In the genomic region with DNA sequence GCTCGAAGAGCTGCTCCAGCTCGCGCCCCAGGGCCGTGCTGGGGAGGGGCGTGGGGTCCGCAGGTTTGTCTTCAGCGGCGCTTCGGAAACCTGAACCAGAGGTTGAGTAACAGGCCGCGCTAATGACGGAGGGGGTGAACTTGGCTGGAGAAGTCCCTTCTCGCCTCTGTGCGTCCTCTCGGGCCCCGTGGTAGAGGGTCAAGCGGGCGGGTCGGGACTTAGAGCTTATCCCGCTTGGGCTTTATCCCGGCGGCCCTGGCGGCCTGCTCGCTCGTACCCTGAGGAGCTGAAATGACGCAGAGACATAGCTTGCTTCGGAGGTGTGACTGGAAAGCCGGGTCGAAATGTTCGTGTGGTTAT, we compare ENCODE assay signal across 8 cellular contexts. TPM values are rescaled to one million over a fixed set of nuclear protein-coding genes. Genes with fewer than 3 reads are reported as not detected.
DNase-seq lines count a peak whose midpoint lies in the region; ATAC-seq and TF ChIP-seq lines count a peak whose summit lies in the region.

No MANE protein-coding gene starts in this region.

- peak overlapping the region; percentile 95 for H3K9ac ChIP-seq in endodermal cell (ENCODE audit: extremely low read depth, low read length, poor library complexity, severe bottlenecking)
- peak overlapping the region; percentile 86 for H3K9ac ChIP-seq in mucosa of stomach (ENCODE audit: low read length)

- peak overlapping the region; percentile 90 to 98 for H3K4me3 Mint-ChIP-seq in CD14-positive monocyte
- peak overlapping the region; percentile 93 for H3K4me3 Mint-ChIP-seq in endodermal cell

- H3K36me3 ChIP-seq in WERI-Rb-1 (peaks cover 6% of the 10 kb centered on the region; the same call in 1 of the 2 replicates), endodermal cell (ENCODE audit: control insufficient read depth, insufficient read depth, low read length) (peaks cover 10% of the 10 kb centered on the region), mucosa of stomach (ENCODE audit: control insufficient read depth, insufficient read depth, low read length) (no peaks in the 10 kb centered on the region), suprapubic skin (no peaks in the 10 kb centered on the region)

- POLR2A ChIA-PET in GM10248 (lab: Yijun Ruan, JAX), result interaction anchor here (1.6 kb wide), 1 partner anchor 12 kb away, joined by 4 read pairs; no protein-coding TSS in a partner anchor

- H3K27ac ChIP-seq in HL-60 (replicated peaks) (peak overlapping the region; percentile 83), WERI-Rb-1 (peak overlapping the region; percentile 80), endodermal cell (ENCODE audit: low read depth, low read length) (peak overlapping the region; percentile 94), suprapubic skin (peak overlapping the region; percentile 93)

- 0% methylated on average over 13 to 30 of the region's 30 CpGs for WGBS in endodermal cell (ENCODE audit: insufficient coverage in 1 of 2, insufficient read length in 1 of 2), 2 experiments
- WGBS in suprapubic skin, result under 1% methylated on average over 23 of the region's 30 CpGs

- CTCF ChIA-PET in GM10248 (lab: Yijun Ruan, JAX), result interaction anchor here (0.9 to 1.5 kb wide), 2 partner anchors 13 to 168 kb away, joined by 3 read pairs; no protein-coding TSS in a partner anchor

- DNase-seq in CD14-positive monocyte (ENCODE audit: low spot score) (peak; percentile 73), HL-60 (ENCODE audit: low read depth in 1 of 2, low spot score in 1 of 2) (no peak), WERI-Rb-1 (peak; percentile 70), endodermal cell (peak; percentile 84), suprapubic skin (ENCODE audit: low spot score in 2 of 2) (peak; percentile 81 to 85), GM10248 (ENCODE audit: extremely low spot score) (no peak)

- intact Hi-C loops in CD14-positive monocyte (cut with micrococcal nuclease), result loop anchor here in 1 of 2 donors (5.0 to 10.0 kb wide), 6 partner anchors 170 to 1025 kb away; a partner anchor contains a TSS

- no peaks in the 10 kb centered on the region for H3K4me1 ChIP-seq in endodermal cell (ENCODE audit: control insufficient read depth, insufficient read depth, low read length)
- peaks cover 12% of the 10 kb centered on the region for H3K4me1 ChIP-seq in mucosa of stomach (ENCODE audit: control insufficient read depth, insufficient read depth, low read length)
- H3K4me1 ChIP-seq in suprapubic skin, result peaks cover 27% of the 10 kb centered on the region

- H3K27ac Mint-ChIP-seq in CD14-positive monocyte (peak overlapping the region; percentile 98 to 100 (median 99)), endodermal cell (peak overlapping the region; percentile 99)

- peak overlapping the region; percentile 97 for H3K4me3 ChIP-seq in HL-60 (replicated peaks; ENCODE audit: insufficient read depth, low read length)
- H3K4me3 ChIP-seq in WERI-Rb-1 (ENCODE audit: low read depth, low read length), result peak overlapping the region; percentile 95
- peak overlapping the region; percentile 84 for H3K4me3 ChIP-seq in endodermal cell (ENCODE audit: low read length)
- H3K4me3 ChIP-seq in mucosa of stomach (ENCODE audit: low read length), result peak overlapping the region; percentile 73
- peak overlapping the region; percentile 99 for H3K4me3 ChIP-seq in suprapubic skin

- peaks cover 10 to 16% of the 10 kb centered on the region in 2 donors for H3K36me3 Mint-ChIP-seq in CD14-positive monocyte
- H3K36me3 Mint-ChIP-seq in endodermal cell (ENCODE audit: low read depth), result peaks cover 10% of the 10 kb centered on the region

- ATAC-seq in GM19395 (IDR thresholded peaks at IDR 0.05; ENCODE audit: unreplicated experiment), result peak; percentile 18

- H3K9me3 Mint-ChIP-seq in CD14-positive monocyte (no peaks in the 10 kb centered on the region), endodermal cell (no peaks in the 10 kb centered on the region)

- H3K27me3 Mint-ChIP-seq in CD14-positive monocyte (ENCODE audit: low read depth in 3 of 3), result no peaks in the 10 kb centered on the region
- H3K27me3 Mint-ChIP-seq in endodermal cell (ENCODE audit: insufficient read depth), result no peaks in the 10 kb centered on the region

- no peak for TF ChIP-seq POLR2A in suprapubic skin (IDR thresholded peaks at IDR 0.05)

- H3K4me1 Mint-ChIP-seq in CD14-positive monocyte (peaks cover 33% of the 10 kb centered on the region), endodermal cell (peaks cover 24% of the 10 kb centered on the region)

- TF ChIP-seq EP300 in suprapubic skin (IDR thresholded peaks at IDR 0.05), result no peak

- no peak for TF ChIP-seq CTCF in CD14-positive monocyte (IDR thresholded peaks at IDR 0.05)
- TF ChIP-seq CTCF in HL-60 (IDR thresholded peaks at IDR 0.05; ENCODE audit: insufficient read depth, low read length), result no peak
- no peak for TF ChIP-seq CTCF in WERI-Rb-1 (IDR thresholded peaks at IDR 0.05; ENCODE audit: low read depth, low read length)
- no peak for TF ChIP-seq CTCF in endodermal cell (conservative IDR thresholded peaks at IDR 0.05)
- no peak for TF ChIP-seq CTCF in suprapubic skin (IDR thresholded peaks at IDR 0.05)
- TF ChIP-seq CTCF in GM10248 (IDR thresholded peaks at IDR 0.05; ENCODE audit: control extremely low read depth, extremely low read depth, low read depth, missing control alignments), result no peak

- no peaks in the 10 kb centered on the region for H3K9me3 ChIP-seq in WERI-Rb-1 (ENCODE audit: severe bottlenecking)
- H3K9me3 ChIP-seq in endodermal cell (ENCODE audit: control insufficient read depth, low read length), result no peaks in the 10 kb centered on the region
- no peaks in the 10 kb centered on the region for H3K9me3 ChIP-seq in mucosa of stomach (ENCODE audit: control insufficient read depth, low read length)
- H3K9me3 ChIP-seq in suprapubic skin, result no peaks in the 10 kb centered on the region

- H3K27me3 ChIP-seq in HL-60 (ENCODE audit: insufficient read depth, poor library complexity, severe bottlenecking) (no peaks in the 10 kb centered on the region), WERI-Rb-1 (ENCODE audit: insufficient read depth, low read depth, severe bottlenecking) (no peaks in the 10 kb centered on the region), endodermal cell (ENCODE audit: control insufficient read depth, insufficient read depth, low read length, poor library complexity, severe bottlenecking) (no peaks in the 10 kb centered on the region), mucosa of stomach (ENCODE audit: control insufficient read depth, insufficient read depth, low read length) (no peaks in the 10 kb centered on the region), suprapubic skin (no peaks in the 10 kb centered on the region)

RNA-seq across cellular contexts. Expression of a gene that starts 0.5 kb away (rescaled TPM):
- polyA plus RNA-seq in CD14-positive monocyte, result 10 to 100 TPM; 32.6 to 36.4 TPM
- total RNA-seq in endodermal cell (10 to 100 TPM; 44.9 to 47.0 TPM), suprapubic skin (10 to 100 TPM; 18.1 to 29.1 (median 23.7) TPM)
- polyA plus RNA-seq in endodermal cell (2013, experiment 1 of 2), result 43.8 TPM
- polyA plus RNA-seq in endodermal cell (2013, experiment 2 of 2), result 41.2 TPM

RNA-seq across cellular contexts. Expression of a gene that starts 0.6 kb away (rescaled TPM):
- 1 to 10 TPM; 6.9 TPM for polyA plus RNA-seq in CD14-positive monocyte
- 10 to 100 TPM; 23.2 to 27.0 TPM for total RNA-seq in endodermal cell
- polyA plus RNA-seq in endodermal cell (2013, experiment 1 of 2), result 14.4 TPM
- polyA plus RNA-seq in endodermal cell (2013, experiment 2 of 2), result 11.3 TPM
- total RNA-seq in suprapubic skin, result 1 to 10 TPM; 6.8 to 9.5 (median 8.4) TPM

Comparison
In these comparisons a context has a peak if more than half of its experiments do, and no peak if none do; other contexts are left out.
1. DNase-seq: peak in CD14-positive monocyte (single experiment), WERI-Rb-1 (single experiment), endodermal cell (single experiment) and suprapubic skin (2 of 2); none in HL-60 (0 of 2) and GM10248 (single experiment).
2. Peak in every context shown above with its lines, with median percentiles within 50 percentile points of each other: H3K27ac ChIP-seq and H3K4me3 ChIP-seq.